8 cellular contexts compared by ENCODE assay signal in the genomic region with DNA sequence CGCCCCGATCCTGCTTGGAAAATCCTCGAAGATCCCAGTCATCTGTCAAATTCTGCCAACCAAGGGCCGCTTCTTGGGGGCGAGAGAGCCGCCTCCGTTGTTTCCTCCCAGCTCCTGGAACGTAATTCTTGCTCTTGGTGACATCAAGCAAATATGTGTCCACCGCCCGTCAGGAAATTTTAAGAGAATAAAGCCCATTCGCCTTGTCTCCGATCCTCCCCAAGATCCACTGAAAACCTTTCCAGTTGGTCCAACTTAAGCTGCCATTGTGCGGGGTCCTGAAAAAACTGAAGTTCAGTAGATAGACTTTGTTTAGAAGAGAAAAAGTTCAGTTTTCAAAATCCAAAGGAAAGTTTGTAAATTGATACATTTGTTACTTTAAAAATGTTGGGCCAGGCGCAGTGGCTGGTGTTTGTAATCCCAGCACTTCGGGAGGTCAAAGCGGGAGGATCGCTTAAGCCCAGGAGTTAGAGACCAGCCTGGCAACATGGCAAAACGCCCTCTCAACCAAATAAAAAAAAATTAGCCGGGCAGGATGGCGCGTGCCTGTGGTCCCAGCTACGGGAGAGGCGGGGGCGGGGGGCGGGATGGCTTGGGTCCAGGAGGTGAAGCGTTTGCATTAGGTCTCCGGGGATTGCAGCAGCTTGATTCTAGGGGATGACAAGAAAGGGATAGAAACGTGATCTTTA. TPM values are rescaled to one million over a fixed set of nuclear protein-coding genes. Genes with fewer than 3 reads are reported as not detected.
DNase-seq lines count a peak whose midpoint lies in the region; ATAC-seq, FAIRE-seq and TF ChIP-seq lines count a peak whose summit lies in the region.

No MANE protein-coding gene starts in this region.

- H3K4me3 ChIP-seq in NB4 (ENCODE audit: low read depth, low read length) (peak overlapping the region; percentile 69), GM12878 (peak overlapping the region; percentile 83)

- H3K79me2 ChIP-seq in GM12878 (ENCODE audit: control insufficient read depth, insufficient read depth, low read length): peaks cover 41% of the 10 kb centered on the region

- peaks cover 7% of the 10 kb centered on the region; the same call in 1 of the 2 replicates for H3K4me1 ChIP-seq in GM12878 (ENCODE audit: control insufficient read depth, insufficient read depth, low read length)

- H4K20me1 ChIP-seq in GM12878 (ENCODE audit: control insufficient read depth, insufficient read depth): no peaks in the 10 kb centered on the region

- no peak for TF ChIP-seq POLR2A in NB4 (IDR thresholded peaks at IDR 0.05; ENCODE audit: extremely low read depth, insufficient read length)
- TF ChIP-seq POLR2A in GM12878 (IDR thresholded peaks at IDR 0.05; ENCODE audit: low read depth, low read length): no peak

- no peaks in the 10 kb centered on the region for H3K27me3 ChIP-seq in GM12878 (replicated peaks in 1 of 2; ENCODE audit: control insufficient read depth in 2 of 2, insufficient read depth in 2 of 2, low read length in 1 of 2)

- FAIRE-seq in GM12878 (lab: Jason Lieb, UNC): no peak

- no peak for ATAC-seq in GM12878
- no peak for ATAC-seq in GM18517 (IDR thresholded peaks at IDR 0.05; ENCODE audit: unreplicated experiment)

- 24% methylated on average over 28 of the region's 28 CpGs for WGBS in GM12878 (ENCODE audit: insufficient coverage, insufficient replicate concordance, low lambda C conversion rate, missing lambda C conversion rate)

- POLR2A ChIA-PET in GM12878 (lab: Charles Lee): interaction anchor here (1.1 to 4.7 kb wide), 3 partner anchors 11 to 28 kb away, joined by 3 to 28 read pairs (median 9); no protein-coding TSS in a partner anchor

- BruUV-seq in GM12878 (replicated peaks; lab: Mats Ljungman, UMichigan): no TSS peak

- DNase-seq in Daoy (ENCODE audit: low read depth) (peak; percentile 70), NB4 (ENCODE audit: low read depth) (peak; percentile 67), GM12878 (ENCODE audit: low read depth, low spot score) (no peak), kidney tubule cell (ENCODE audit: low spot score) (peak; percentile 4), substantia nigra (lab: John Stamatoyannopoulos, UW) (peak in 12 of 49 donors; percentile 3 to 43 (median 18)), AG08396 (ENCODE audit: low spot score) (no peak)
- no peak for DNase-seq in effector CD8-positive, alpha-beta T cell (lab: John Stamatoyannopoulos, UW)

- peak overlapping the region; percentile 99 for H3K4me2 ChIP-seq in GM12878 (ENCODE audit: control insufficient read depth, insufficient read depth)

- intact Hi-C loops in GM12878 (cut with micrococcal nuclease; ENCODE audit: unreplicated experiment): loop anchor here (5.0 kb wide), 1 partner anchor 259 kb away; a partner anchor contains a TSS

- TF ChIP-seq RAD21 in GM12878 (IDR thresholded peaks at IDR 0.05; ENCODE audit: insufficient read depth, low read depth, low read length): no peak

- SMC1A ChIA-PET in GM12878 (lab: Charles Lee; ENCODE audit: uncharacterized antibody, unreplicated experiment): interaction anchor here (0.8 to 4.1 kb wide), 3 partner anchors 11 to 15 kb away, joined by 3 to 13 read pairs (median 3); no protein-coding TSS in a partner anchor

- in situ Hi-C loops in GM12878 (cut with MboI): no loop called here

- peak overlapping the region; percentile 91 for H3K9ac ChIP-seq in GM12878 (ENCODE audit: control insufficient read depth, insufficient read depth, low read length)

- RAD21 ChIA-PET in GM12878 (lab: Charles Lee; ENCODE audit: unreplicated experiment): interaction anchor here (3.7 kb wide), 1 partner anchor 11 kb away, joined by 13 read pairs; no protein-coding TSS in a partner anchor

- no peak for TF ChIP-seq EP300 in GM12878 (IDR thresholded peaks at IDR 0.05; ENCODE audit: borderline replicate concordance in 1 of 2, control insufficient read depth in 1 of 2, low read depth in 2 of 2, low read length in 2 of 2)

- no peaks in the 10 kb centered on the region for H3K36me3 ChIP-seq in GM12878 (ENCODE audit: control insufficient read depth in 2 of 2, insufficient read depth in 2 of 2, low read length in 1 of 2)

- TF ChIP-seq CTCF in NB4 (IDR thresholded peaks at IDR 0.05; ENCODE audit: low read depth, low read length) (no peak), GM12878 (IDR thresholded peaks at IDR 0.05 in 2 of 3, conservative IDR thresholded peaks at IDR 0.05 in 1 of 3; ENCODE audit: control insufficient read depth in 2 of 3, extremely low read depth in 1 of 3, insufficient read depth in 1 of 3, low read depth in 3 of 3, low read length in 3 of 3) (no peak)

- CTCF ChIA-PET in GM12878 (lab: Yijun Ruan, JAX): interaction anchor here (1.6 kb wide), 1 partner anchor 54 kb away, joined by 6 read pairs; no protein-coding TSS in a partner anchor

- peak overlapping the region; percentile 92 for H2AFZ ChIP-seq in GM12878 (ENCODE audit: control insufficient read depth, low read depth, low read length)

- H3K9me3 ChIP-seq in GM12878 (replicated peaks; ENCODE audit: control insufficient read depth, insufficient read depth, low read length): no peaks in the 10 kb centered on the region

- H3K27ac ChIP-seq in GM12878 (ENCODE audit: control insufficient read depth, insufficient read depth): peak overlapping the region; percentile 97
- peak overlapping the region; percentile 88 for H3K27ac ChIP-seq in substantia nigra (ENCODE audit: low read depth, low read length, poor library complexity, severe bottlenecking)

TF ChIP-seq in GM12878, 131 proteins besides CTCF, POLR2A, EP300 and RAD21:
- no peak for TF ChIP-seq ZBED1 (IDR thresholded peaks at IDR 0.05; ENCODE audit: borderline replicate concordance)
- TF ChIP-seq CBX5 (IDR thresholded peaks at IDR 0.05; ENCODE audit: low read depth): no peak
- TF ChIP-seq EGR1 (IDR thresholded peaks at IDR 0.05; ENCODE audit: borderline replicate concordance in 1 of 2, low read depth in 2 of 2, low read length in 2 of 2): peak in 1 of 2 experiments; percentile 50; a peak in 1 of 3 replicates

RNA-seq across cellular contexts. Expression of a gene that starts 1.0 kb away (rescaled TPM):
- total RNA-seq in Daoy (2014; rRNA removed; shearing (Covaris generic)): 17.2 and 22.3 TPM in 2 replicates
- 74.0 and 78.7 TPM in 2 replicates for total RNA-seq in GM12878 (2013; cell fraction: nucleolus; rRNA removed)
- 14.5 and 16.7 TPM in 2 replicates for total RNA-seq in GM12878 (2014; rRNA removed)
- total RNA-seq in GM12878 (2014; rRNA removed; fragmentation: Illumina TruSeq; extraction: Trizol): 33.9 and 34.3 TPM in 2 replicates
- total RNA-seq in GM12878 (2021): 28.5 and 31.2 TPM in 2 replicates
- polyA plus RNA-seq in GM12878 (2011; ENCODE audit: low read depth): 6.9 TPM
- polyA plus RNA-seq in GM12878 (2011; rRNA removed): 23.0 and 31.8 TPM in 2 replicates
- polyA plus RNA-seq in GM12878 (2011; cell fraction: cytosol; rRNA removed): 8.9 and 13.6 TPM in 2 replicates
- polyA plus RNA-seq in GM12878 (2011; cell fraction: nucleus; rRNA removed): 16.8 and 17.5 TPM in 2 replicates
- polyA plus RNA-seq in GM12878 (2012): 11.8 and 13.5 TPM in 2 replicates
- polyA plus RNA-seq in GM12878 (2014; fragmentation: Illumina TruSeq; extraction: Trizol): 24.5 and 38.1 TPM in 2 replicates
- 1 to 10 TPM; 6.8 to 7.4 TPM for polyA plus RNA-seq in GM12878 (2014; fragmentation: Nextera tagmentation; extraction: Ambion mirVana)
- 11.0 and 11.8 TPM in 2 replicates for polyA plus RNA-seq in GM12878 (2014; rRNA removed)
- polyA plus RNA-seq in GM12878 (2016; fragmentation: Nextera tagmentation; extraction: Ambion mirVana): 10 to 100 TPM; 26.6 to 27.6 TPM
- 18.2 and 29.6 TPM in 2 replicates for polyA minus RNA-seq in GM12878 (2011; rRNA and poly(A)+ RNA removed)
- polyA minus RNA-seq in GM12878 (2011; cell fraction: cytosol; rRNA and poly(A)+ RNA removed): 17.6 and 20.5 TPM in 2 replicates
- polyA minus RNA-seq in GM12878 (2011; cell fraction: nucleus; rRNA and poly(A)+ RNA removed): 29.5 and 47.8 TPM in 2 replicates

Comparison
In these comparisons a context has a peak if more than half of its experiments do, and no peak if none do; other contexts are left out.
1. DNase-seq: peak in Daoy (single experiment), NB4 (single experiment) and kidney tubule cell (single experiment); none in GM12878 (single experiment), effector CD8-positive, alpha-beta T cell (single experiment) and AG08396 (single experiment).